ENCODE assay signal across 9 cellular contexts in genomic region chr16:80570106-80570478, GRCh38. TPM values are rescaled to one million over a fixed set of nuclear protein-coding genes. Genes with fewer than 3 reads are reported as not detected.
DNase-seq lines count a peak whose midpoint lies in the region; ATAC-seq and TF ChIP-seq lines count a peak whose summit lies in the region.
"Had no signal": no experiment of that assay in that cellular context is flagged by ENCODE, and none has a peak within 500 bp of the region (broad histone marks: within the 10 kb centered on the region; RNA-seq: fewer than 3 reads in every experiment).

No MANE protein-coding gene starts in this region.

- POLR2A ChIA-PET in activated CD8-positive, alpha-beta T cell treated with anti-CD3 and anti-CD28 coated beads, Interleukin-2, amount 10 ng/mL, durations not matched to agents 7 days and 5 days (lab: Charles Lee), result no interaction called here

- H3K27ac Mint-ChIP-seq in activated CD8-positive, alpha-beta T cell treated with anti-CD3 and anti-CD28 coated beads, Interleukin-2, amount 10 ng/mL, durations not matched to agents 7 days and 5 days, result peak overlapping the region; percentile 62
- no peak overlapping the region for H3K27ac Mint-ChIP-seq in glutamatergic neuron (ENCODE audit: unreplicated experiment)
- H3K27ac Mint-ChIP-seq: endodermal cell had no signal

- H3K27ac ChIP-seq in psoas muscle, result no peak overlapping the region

- peaks cover 11% of the 10 kb centered on the region for H3K9me3 Mint-ChIP-seq in activated CD8-positive, alpha-beta T cell treated with anti-CD3 and anti-CD28 coated beads, Interleukin-2, amount 10 ng/mL, durations not matched to agents 7 days and 5 days (ENCODE audit: insufficient read depth)
- H3K9me3 Mint-ChIP-seq in glutamatergic neuron (ENCODE audit: unreplicated experiment), result peaks cover 5% of the 10 kb centered on the region

- 46 to 47% (median 47%) methylated on average over 6 of the region's 6 CpGs for WGBS in psoas muscle, 3 donors

- H3K4me1 Mint-ChIP-seq in activated CD8-positive, alpha-beta T cell treated with anti-CD3 and anti-CD28 coated beads, Interleukin-2, amount 10 ng/mL, durations not matched to agents 7 days and 5 days (ENCODE audit: low read depth), result peaks cover 39% of the 10 kb centered on the region
- H3K4me1 Mint-ChIP-seq in glutamatergic neuron (ENCODE audit: low read depth, unreplicated experiment), result peaks cover 3% of the 10 kb centered on the region

- H3K27me3 ChIP-seq in psoas muscle (ENCODE audit: insufficient read depth in 3 of 3, low read length in 2 of 3), result peaks cover 0 to 4% (median 0%) of the 10 kb centered on the region in 3 donors

- intact Hi-C loops in psoas muscle (cut with DNase I) (no loop called here), left ventricle myocardium superior (cut with micrococcal nuclease) (no loop called here)

- DNase-seq in A172 (ENCODE audit: low spot score), result peak; percentile 75
- peak; percentile 33 for DNase-seq in activated CD8-positive, alpha-beta T cell treated with anti-CD3 and anti-CD28 coated beads, Interleukin-2, amount 10 ng/mL, durations not matched to agents 7 days and 5 days
- DNase-seq in glutamatergic neuron, result no peak
- DNase-seq in psoas muscle, result no peak
- no peak for DNase-seq in medulla oblongata (ENCODE audit: extremely low spot score)
- DNase-seq in left ventricle myocardium superior, result no peak
- no peak for DNase-seq in midbrain (lab: John Stamatoyannopoulos, UW)
- DNase-seq: endodermal cell had no signal

- no peaks in the 10 kb centered on the region for H3K9me3 ChIP-seq in psoas muscle

- no peak overlapping the region for H3K4me3 ChIP-seq in psoas muscle

- ATAC-seq in GM19351 (IDR thresholded peaks at IDR 0.05; ENCODE audit: unreplicated experiment) (peak; percentile 23), psoas muscle (no peak), left ventricle myocardium superior (no peak)
- ATAC-seq in activated CD8-positive, alpha-beta T cell treated with anti-CD3 and anti-CD28 coated beads, Interleukin-2, amount 10 ng/mL, durations not matched to agents 7 days and 5 days, result peak; percentile 41

- H3K27me3 Mint-ChIP-seq in activated CD8-positive, alpha-beta T cell treated with anti-CD3 and anti-CD28 coated beads, Interleukin-2, amount 10 ng/mL, durations not matched to agents 7 days and 5 days (ENCODE audit: low read depth), result peaks cover 6% of the 10 kb centered on the region
- peaks cover 4% of the 10 kb centered on the region for H3K27me3 Mint-ChIP-seq in glutamatergic neuron (ENCODE audit: unreplicated experiment)

- H3K4me3 Mint-ChIP-seq in activated CD8-positive, alpha-beta T cell treated with anti-CD3 and anti-CD28 coated beads, Interleukin-2, amount 10 ng/mL, durations not matched to agents 7 days and 5 days, result peak overlapping the region; percentile 6
- H3K4me3 Mint-ChIP-seq in glutamatergic neuron (ENCODE audit: unreplicated experiment), result peak overlapping the region; percentile 39
- H3K4me3 Mint-ChIP-seq: endodermal cell had no signal

- TF ChIP-seq CTCF in glutamatergic neuron (IDR thresholded peaks at IDR 0.05; ENCODE audit: partially characterized antibody, unreplicated experiment) (no peak), psoas muscle (IDR thresholded peaks at IDR 0.05) (no peak)

- no peaks in the 10 kb centered on the region for H3K36me3 ChIP-seq in psoas muscle (ENCODE audit: insufficient read depth in 1 of 2, low read depth in 1 of 2)

- peaks cover 29% of the 10 kb centered on the region for H3K36me3 Mint-ChIP-seq in activated CD8-positive, alpha-beta T cell treated with anti-CD3 and anti-CD28 coated beads, Interleukin-2, amount 10 ng/mL, durations not matched to agents 7 days and 5 days (ENCODE audit: low read depth)
- peaks cover 5% of the 10 kb centered on the region for H3K36me3 Mint-ChIP-seq in glutamatergic neuron (ENCODE audit: unreplicated experiment)

- H3K4me1 ChIP-seq in psoas muscle, result no peaks in the 10 kb centered on the region

- CTCF ChIA-PET in activated CD8-positive, alpha-beta T cell treated with anti-CD3 and anti-CD28 coated beads, Interleukin-2, amount 10 ng/mL, durations not matched to agents 7 days and 5 days (lab: Charles Lee), result interaction anchor here (1.5 kb wide), 1 partner anchor 10 kb away, joined by 5 read pairs; no protein-coding TSS in a partner anchor

RNA-seq across cellular contexts. Expression of gene DYNLRB2, which starts 29.3 kb away (rescaled TPM):
- not detected in 2 replicates for total RNA-seq in A172 (2014; rRNA removed; shearing (Covaris generic))
- total RNA-seq in activated CD8-positive, alpha-beta T cell treated with anti-CD3 and anti-CD28 coated beads, Interleukin-2, amount 10 ng/mL, durations not matched to agents 7 days and 5 days, result not detected
- total RNA-seq in glutamatergic neuron (ENCODE audit: unreplicated experiment) (not detected), psoas muscle (not detected), left ventricle myocardium superior (not detected)
- under 1 TPM in 2 of 3 donors, not detected in 1; 0.22 to 0.27 TPM for polyA plus RNA-seq in psoas muscle
- total RNA-seq: endodermal cell had no signal

Comparison
In these comparisons a context has a peak if more than half of its experiments do, and no peak if none do; other contexts are left out.
1. DNase-seq: peak in A172 (single experiment) and activated CD8-positive, alpha-beta T cell treated with anti-CD3 and anti-CD28 coated beads, Interleukin-2, amount 10 ng/mL, durations not matched to agents 7 days and 5 days (single experiment); none in glutamatergic neuron (single experiment), psoas muscle (0 of 2), medulla oblongata (single experiment), left ventricle myocardium superior (single experiment) and midbrain (single experiment).
2. ATAC-seq: peak in GM19351 (single experiment) and activated CD8-positive, alpha-beta T cell treated with anti-CD3 and anti-CD28 coated beads, Interleukin-2, amount 10 ng/mL, durations not matched to agents 7 days and 5 days (single experiment); none in psoas muscle (0 of 4) and left ventricle myocardium superior (single experiment).